Comparison of ENCODE assay signal across 16 cellular contexts in the genomic region with DNA sequence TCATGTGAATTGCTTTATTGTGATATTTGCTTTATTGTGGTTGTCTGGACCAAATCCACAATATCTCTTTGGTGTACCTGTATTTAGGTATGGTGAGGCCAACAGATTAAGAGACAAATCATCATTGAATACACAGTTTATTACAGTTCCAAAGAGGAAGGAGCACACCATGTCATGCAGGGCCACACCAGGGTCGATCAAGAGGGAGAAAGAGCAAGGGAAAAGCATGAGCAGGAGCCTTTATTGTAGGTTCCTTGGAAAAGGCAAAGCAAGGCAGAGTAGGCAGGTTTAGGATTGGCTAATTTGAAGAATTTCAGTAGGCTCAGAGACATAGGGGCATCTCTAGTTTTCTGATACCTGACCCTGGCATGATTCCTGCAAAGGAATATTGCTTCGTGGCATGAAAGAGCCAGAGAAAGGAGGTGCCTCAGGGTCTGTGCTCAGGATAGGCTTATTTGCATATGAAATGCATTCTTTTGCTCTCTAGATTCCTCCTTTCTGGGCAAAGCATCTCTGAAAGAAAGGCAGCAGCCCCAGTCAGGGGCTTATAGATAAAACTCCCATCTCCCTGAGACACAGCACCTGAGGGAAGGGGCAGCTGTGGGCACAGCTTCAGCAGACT.
A peak's percentile ranks its signal among the peaks of the same experiment; 100 is the strongest.
DNase-seq lines count a peak whose midpoint lies in the region; ATAC-seq and TF ChIP-seq lines count a peak whose summit lies in the region.
"Had no signal": no experiment of that assay in that cellular context is flagged by ENCODE, and none has a peak within 500 bp of the region (broad histone marks: within the 10 kb centered on the region; RNA-seq: fewer than 3 reads in every experiment).

No MANE protein-coding gene starts in this region.

- no peak overlapping the region for H2AFZ ChIP-seq in H9 (ENCODE audit: low read length)
- H2AFZ ChIP-seq in neural progenitor cell (replicated peaks) = peak overlapping the region; percentile 82

- no peaks in the 10 kb centered on the region for H3K27me3 ChIP-seq in H9 (ENCODE audit: insufficient read depth, low read length)
- no peaks in the 10 kb centered on the region for H3K27me3 ChIP-seq in neural progenitor cell

- H3K4me1 Mint-ChIP-seq in H9 (peaks cover 15 to 19% of the 10 kb centered on the region in 2 experiments), neural progenitor cell (peaks cover 3% of the 10 kb centered on the region)
- H3K4me1 Mint-ChIP-seq: B cell had no signal

- H3K4me2 ChIP-seq in H9 (ENCODE audit: insufficient read depth, insufficient read length, low read length) (no peak overlapping the region), neural progenitor cell (peak overlapping the region; percentile 11)

- no peak overlapping the region for H2AK5ac ChIP-seq in H9 (ENCODE audit: insufficient read length, low read length)

- H3K27ac ChIP-seq in H9 (ENCODE audit: insufficient read length, low read depth, low read length) (no peak overlapping the region), neural progenitor cell (no peak overlapping the region)

- no peak for TF ChIP-seq CTCF in H9 (conservative IDR thresholded peaks at IDR 0.05)
- TF ChIP-seq CTCF in neural progenitor cell (IDR thresholded peaks at IDR 0.05) = no peak

- no peaks in the 10 kb centered on the region for H3K4me1 ChIP-seq in H9 (ENCODE audit: insufficient read depth, low read length)
- H3K4me1 ChIP-seq in neural progenitor cell = peaks cover 11% of the 10 kb centered on the region

- H3K9ac ChIP-seq in H9 (ENCODE audit: extremely low read depth, insufficient read length, low read length) (no peak overlapping the region), neural progenitor cell (no peak overlapping the region)

- no peak overlapping the region for H4K8ac ChIP-seq in H9 (replicated peaks; ENCODE audit: insufficient read length, low read depth, low read length)

- no peaks in the 10 kb centered on the region; the same call in none of the 2 replicates for H3K27me3 Mint-ChIP-seq in H9 (ENCODE audit: low read depth)
- H3K27me3 Mint-ChIP-seq in neural progenitor cell (ENCODE audit: insufficient read depth, low read depth) = no peaks in the 10 kb centered on the region
- H3K27me3 Mint-ChIP-seq: CD4-positive, alpha-beta T cell had no signal

- H4K91ac ChIP-seq in H9 (ENCODE audit: insufficient read length, low read depth, low read length) = no peak overlapping the region

- no peak overlapping the region for H2BK15ac ChIP-seq in H9 (ENCODE audit: low read depth, low read length)

- no peaks in the 10 kb centered on the region for H3K79me2 ChIP-seq in H9 (ENCODE audit: insufficient read depth, low read length)
- H3K79me2 ChIP-seq in neural progenitor cell (ENCODE audit: low read depth) = no peaks in the 10 kb centered on the region

- H3K27ac Mint-ChIP-seq in H9 = peak overlapping the region; percentile 28 to 86 (median 55); a peak in 5 of 7 replicates
- H3K27ac Mint-ChIP-seq in neural progenitor cell = no peak overlapping the region
- H3K27ac Mint-ChIP-seq: B cell; CD4-positive, alpha-beta T cell had no signal

- H3K23ac ChIP-seq in H9 (ENCODE audit: insufficient read length, low read depth, low read length) = no peak overlapping the region

- no peak overlapping the region for H3K4me3 ChIP-seq in neural progenitor cell

- H3K36me3 Mint-ChIP-seq in H9 (ENCODE audit: insufficient read depth in 1 of 3, low read depth in 3 of 3) = peaks cover 19 to 60% (median 36%) of the 10 kb centered on the region in 3 experiments
- H3K36me3 Mint-ChIP-seq in neural progenitor cell = peaks cover 5% of the 10 kb centered on the region

- no peak overlapping the region for H3K4me3 Mint-ChIP-seq in H9
- no peak overlapping the region for H3K4me3 Mint-ChIP-seq in neural progenitor cell
- H3K4me3 Mint-ChIP-seq: B cell; CD4-positive, alpha-beta T cell had no signal

- no peak overlapping the region for H2BK5ac ChIP-seq in H9 (ENCODE audit: insufficient read length, low read length)

- no peak overlapping the region for H2BK120ac ChIP-seq in H9 (ENCODE audit: low read depth, low read length, poor library complexity, severe bottlenecking)

- H2BK20ac ChIP-seq in H9 (ENCODE audit: low read depth, low read length, poor library complexity, severe bottlenecking) = no peak overlapping the region

- ATAC-seq in HG02970 (IDR thresholded peaks at IDR 0.05; ENCODE audit: low FRiP score, unreplicated experiment) (no peak), HG03108 (IDR thresholded peaks at IDR 0.05; ENCODE audit: unreplicated experiment) (no peak)

- no peaks in the 10 kb centered on the region for H4K20me1 ChIP-seq in H9 (ENCODE audit: control insufficient read depth, insufficient read depth, insufficient read length)
- H4K20me1 ChIP-seq in neural progenitor cell (ENCODE audit: low read depth) = no peaks in the 10 kb centered on the region

- no peak overlapping the region for H3K4ac ChIP-seq in H9 (ENCODE audit: low read depth, low read length)

- H3K56ac ChIP-seq in H9 (ENCODE audit: insufficient read length, low read depth, low read length) = no peak overlapping the region

- WGBS in H9 (ENCODE audit: extremely low coverage, insufficient read length, low lambda C conversion rate) = no CpG with 5 or more reads among the region's 2 CpGs

- H3K9me3 ChIP-seq in H9 (ENCODE audit: control insufficient read depth, low read depth, low read length) (no peaks in the 10 kb centered on the region), neural progenitor cell (ENCODE audit: low read depth) (peaks cover 9% of the 10 kb centered on the region)

- H3K36me3 ChIP-seq in neural progenitor cell = peaks cover 9% of the 10 kb centered on the region

- DNase-seq in H9 (peak; percentile 47), astrocyte of the hippocampus (ENCODE audit: low read depth, low spot score) (peak; percentile 5), iPS DF 4.7 (ENCODE audit: extremely low read depth, low spot score) (peak; percentile 14), neural progenitor cell (ENCODE audit: low spot score) (peak; percentile 51), KG1 (lab: John Stamatoyannopoulos, UW) (no peak), hepatic stellate cell (ENCODE audit: low spot score) (no peak)
- DNase-seq: C1 segment of cervical spinal cord; Calu3; CD4-positive, alpha-beta T cell; DMS 273 treated with DMSO at 0.1 percent for 48 hours; DMS79; IMR-90; KBM-7 had no signal

- H4K5ac ChIP-seq in H9 (ENCODE audit: insufficient read length, low read depth, low read length) = no peak overlapping the region

- H3K79me1 ChIP-seq in H9 (ENCODE audit: insufficient read depth, low read depth, low read length, poor library complexity, severe bottlenecking) = no peaks in the 10 kb centered on the region

- H3K14ac ChIP-seq in H9 (ENCODE audit: insufficient read depth, low read length) = no peak overlapping the region

- no peak overlapping the region for H2BK12ac ChIP-seq in H9 (ENCODE audit: insufficient read length, low read depth, low read length)

- H3K23me2 ChIP-seq in H9 (ENCODE audit: insufficient read length, low read depth, low read length, poor library complexity, severe bottlenecking) = no peaks in the 10 kb centered on the region

- H3K9me3 Mint-ChIP-seq in H9 (peaks cover 47 to 58% of the 10 kb centered on the region in 2 experiments), neural progenitor cell (peaks cover 38% of the 10 kb centered on the region)

- H3K18ac ChIP-seq in H9 (ENCODE audit: insufficient read length, low read depth, low read length) = no peak overlapping the region

- no peaks in the 10 kb centered on the region for H3F3A ChIP-seq in neural progenitor cell (ENCODE audit: low read depth)

- H3T11ph ChIP-seq in H9 (ENCODE audit: low read length) = no peak overlapping the region

Comparison
In these comparisons a context has a peak if more than half of its experiments do, and no peak if none do; other contexts are left out.
1. DNase-seq: peak in H9 (single experiment), astrocyte of the hippocampus (single experiment), iPS DF 4.7 (single experiment) and neural progenitor cell (single experiment); none in KG1 (single experiment) and hepatic stellate cell (single experiment).